23 cellular contexts compared by ENCODE assay signal in the genomic region with DNA sequence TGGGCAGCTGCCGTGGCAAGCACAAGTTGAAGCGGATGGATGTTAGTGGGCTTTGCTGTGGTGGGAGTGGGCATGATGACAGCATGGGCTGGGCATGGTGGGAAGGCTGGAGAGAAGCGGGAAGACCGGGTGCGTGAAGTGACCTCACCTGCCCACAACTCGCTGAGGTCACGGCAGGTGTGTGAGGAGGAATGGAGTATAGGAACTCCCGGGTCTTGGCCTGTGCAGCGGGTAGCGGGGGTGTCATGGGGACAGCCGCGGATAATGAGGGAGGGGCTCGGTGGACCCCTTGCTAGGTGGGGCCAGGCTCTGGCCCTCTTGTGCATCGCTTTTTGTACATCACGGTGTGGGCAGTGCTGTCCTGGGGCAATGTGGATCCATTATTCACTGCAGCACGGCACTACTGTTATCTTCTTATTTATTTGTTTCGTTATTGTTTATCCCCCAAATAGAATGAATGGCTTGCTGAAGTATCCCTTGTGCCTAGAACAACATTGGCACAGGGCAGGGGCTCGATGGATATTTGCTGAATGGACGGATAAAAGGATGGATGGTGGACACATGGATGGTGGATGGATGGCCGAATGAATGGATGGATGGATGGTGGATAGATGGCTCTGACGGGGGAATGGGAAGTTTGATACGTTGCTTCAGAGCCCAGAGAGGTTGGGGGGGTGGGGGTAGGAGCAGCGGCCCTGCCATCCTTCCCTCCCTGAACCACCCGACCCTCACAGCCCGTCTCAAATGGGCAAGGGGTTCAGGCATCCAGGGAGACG. TPM values are rescaled to one million over a fixed set of nuclear protein-coding genes. Genes with fewer than 3 reads are reported as not detected.
DNase-seq lines count a peak whose midpoint lies in the region; ATAC-seq, FAIRE-seq and TF ChIP-seq lines count a peak whose summit lies in the region.
"Had no signal": no experiment of that assay in that cellular context is flagged by ENCODE, and none has a peak within 500 bp of the region (broad histone marks: within the 10 kb centered on the region; RNA-seq: fewer than 3 reads in every experiment).

No MANE protein-coding gene starts in this region.

- H3K4me2 ChIP-seq in HepG2 (ENCODE audit: low read depth, low read length): no peak overlapping the region
- 0 out of 2 replicates have a peak overlapping the region, but pooled peaks have one; percentile 27 for H3K4me2 ChIP-seq in OCI-LY7 (ENCODE audit: low read length)
- no peak overlapping the region for H3K4me2 ChIP-seq in PC-9
- H3K4me2 ChIP-seq: SK-N-SH had no signal

- intact Hi-C loops in HepG2 (cut with micrococcal nuclease; ENCODE audit: unreplicated experiment): no loop called here
- intact Hi-C loops in right lobe of liver (cut with DNase I): no loop called here
- intact Hi-C loops in OCI-LY7 (cut with micrococcal nuclease; ENCODE audit: unreplicated experiment): loop anchor here (2.0 to 5.0 kb wide), 2 partner anchors 81 to 181 kb away; no protein-coding TSS in a partner anchor
- intact Hi-C loops in esophagus muscularis mucosa (cut with DNase I): no loop called here
- intact Hi-C loops in PC-9 (cut with micrococcal nuclease; ENCODE audit: unreplicated experiment): no loop called here

- TF ChIP-seq EP300 in HepG2 (IDR thresholded peaks at IDR 0.05; ENCODE audit: low read depth in 2 of 2, low read length in 2 of 2) (no peak), HepG2 (CRISPR knock-in tag; IDR thresholded peaks at IDR 0.05; ENCODE audit: borderline replicate concordance) (no peak), esophagus muscularis mucosa (IDR thresholded peaks at IDR 0.05) (no peak)

- H3K36me3 ChIP-seq in HepG2 (replicated peaks in 1 of 2; ENCODE audit: control insufficient read depth in 1 of 2, insufficient read depth in 2 of 2, low read length in 2 of 2) (no peaks in the 10 kb centered on the region), right lobe of liver (no peaks in the 10 kb centered on the region), OCI-LY7 (ENCODE audit: insufficient read depth, low read length) (no peaks in the 10 kb centered on the region), esophagus muscularis mucosa (no peaks in the 10 kb centered on the region), PC-9 (ENCODE audit: low read depth) (no peaks in the 10 kb centered on the region)
- H3K36me3 ChIP-seq: MG63 had no signal

- H2AFZ ChIP-seq in HepG2 (ENCODE audit: low read length) (no peak overlapping the region), OCI-LY7 (ENCODE audit: low read length) (no peak overlapping the region), PC-9 (no peak overlapping the region)

- H3F3A ChIP-seq in PC-9 (ENCODE audit: insufficient read depth, low read depth): no peaks in the 10 kb centered on the region

- FAIRE-seq in HepG2 (lab: Jason Lieb, UNC): no peak
- FAIRE-seq: GM12878, GM19239 had no signal

- no peak for TF ChIP-seq POLR2A in HepG2 (IDR thresholded peaks at IDR 0.05; ENCODE audit: insufficient read depth in 1 of 2, low read depth in 2 of 2, low read length in 2 of 2)
- no peak for TF ChIP-seq POLR2A in right lobe of liver (IDR thresholded peaks at IDR 0.05)
- TF ChIP-seq POLR2A in esophagus muscularis mucosa (IDR thresholded peaks at IDR 0.05; ENCODE audit: low read depth): no peak

- H3K4me1 ChIP-seq in HepG2 (ENCODE audit: insufficient read depth, low read length): no peaks in the 10 kb centered on the region
- no peaks in the 10 kb centered on the region for H3K4me1 ChIP-seq in right lobe of liver
- H3K4me1 ChIP-seq in OCI-LY7 (ENCODE audit: insufficient read depth, low read length, poor library complexity, severe bottlenecking): peaks cover 8% of the 10 kb centered on the region
- H3K4me1 ChIP-seq in esophagus muscularis mucosa: peaks cover 0 to 7% (median 3%) of the 10 kb centered on the region in 4 donors
- H3K4me1 ChIP-seq in PC-9 (replicated peaks; ENCODE audit: insufficient read depth): no peaks in the 10 kb centered on the region
- H3K4me1 ChIP-seq: Caco-2 had no signal

- no peaks in the 10 kb centered on the region for H3K79me2 ChIP-seq in HepG2 (ENCODE audit: insufficient read depth, low read length)
- H3K79me2 ChIP-seq in OCI-LY7 (ENCODE audit: insufficient read depth, low read depth, low read length): no peaks in the 10 kb centered on the region
- H3K79me2 ChIP-seq in PC-9 (ENCODE audit: low read depth): no peaks in the 10 kb centered on the region

- WGBS in HepG2 (ENCODE audit: low lambda C conversion rate): 31% methylated on average over 18 of the region's 26 CpGs
- 56% methylated on average over 14 of the region's 26 CpGs for WGBS in right lobe of liver (ENCODE audit: insufficient coverage, low coverage, low lambda C conversion rate, missing lambda C conversion rate)
- 72% methylated on average over 26 of the region's 26 CpGs for WGBS in esophagus muscularis mucosa

- BruUV-seq in HepG2 (replicated peaks; lab: Mats Ljungman, UMichigan) (no TSS peak), OCI-LY7 (replicated peaks; lab: Mats Ljungman, UMichigan) (no TSS peak), PC-9 (replicated peaks; lab: Mats Ljungman, UMichigan) (no TSS peak)

- H3K9me3 ChIP-seq in HepG2 (ENCODE audit: low read length) (no peaks in the 10 kb centered on the region), right lobe of liver (no peaks in the 10 kb centered on the region), OCI-LY7 (ENCODE audit: low read length) (no peaks in the 10 kb centered on the region), esophagus muscularis mucosa (no peaks in the 10 kb centered on the region), PC-9 (ENCODE audit: insufficient read depth, low read depth) (no peaks in the 10 kb centered on the region)
- H3K9me3 ChIP-seq: Caco-2, MG63, SK-N-SH had no signal

- no peak for TF ChIP-seq CTCF in HepG2 (CRISPR knock-in tag; IDR thresholded peaks at IDR 0.05)
- no peak for TF ChIP-seq CTCF in right lobe of liver (IDR thresholded peaks at IDR 0.05)
- no peak for TF ChIP-seq CTCF in OCI-LY7 (conservative IDR thresholded peaks at IDR 0.05; ENCODE audit: low read length)
- TF ChIP-seq CTCF in esophagus muscularis mucosa (IDR thresholded peaks at IDR 0.05): no peak
- TF ChIP-seq CTCF in PC-9 (conservative IDR thresholded peaks at IDR 0.05): no peak

- CTCF ChIA-PET in HepG2 (lab: Yijun Ruan, JAX; ENCODE audit: low intra/inter-chr PET ratio, low total read pairs): no interaction called here
- CTCF ChIA-PET in OCI-LY7 (lab: Charles Lee; ENCODE audit: unreplicated experiment): no interaction called here
- CTCF ChIA-PET in PC-9 (lab: Charles Lee): no interaction called here

- H3K9me2 ChIP-seq in OCI-LY7 (ENCODE audit: insufficient read depth, low read length) (no peaks in the 10 kb centered on the region), PC-9 (ENCODE audit: insufficient read depth) (no peaks in the 10 kb centered on the region)
- H3K9me2 ChIP-seq: SK-N-SH had no signal

- POLR2A ChIA-PET in HepG2 (lab: Yijun Ruan, JAX): no interaction called here
- POLR2A ChIA-PET in OCI-LY7 (lab: Charles Lee): interaction anchor here (0.6 kb wide), 1 partner anchor 12 kb away, joined by 3 read pairs; no protein-coding TSS in a partner anchor
- POLR2A ChIA-PET in PC-9 (lab: Charles Lee; ENCODE audit: unreplicated experiment): no interaction called here

- H3K4me3 ChIP-seq in HepG2 (replicated peaks in 1 of 3; ENCODE audit: insufficient read depth in 1 of 3, low read depth in 2 of 3, low read length in 3 of 3) (no peak overlapping the region), right lobe of liver (no peak overlapping the region), OCI-LY7 (ENCODE audit: low read depth, low read length, poor library complexity, severe bottlenecking) (no peak overlapping the region), esophagus muscularis mucosa (no peak overlapping the region), PC-9 (no peak overlapping the region)
- H3K4me3 ChIP-seq: GM12878, MG63 had no signal

- TF ChIP-seq RAD21 in HepG2 (CRISPR knock-in tag; IDR thresholded peaks at IDR 0.05): no peak

- DNase-seq in HepG2 (ENCODE audit: low spot score) (no peak), right lobe of liver (no peak), OCI-LY7 (ENCODE audit: low spot score) (no peak), esophagus muscularis mucosa (ENCODE audit: extremely low spot score) (peak; percentile 55), PC-9 (no peak), activated T-cell treated with anti-CD3 and anti-CD28 coated beads for 4 hours (no peak)
- no peak for DNase-seq in activated effector memory CD4-positive, alpha-beta T cell treated with Interleukin-2 at 50 U/mL for 16 hours
- DNase-seq: EL, NCI-H1105, NCI-H1694, NCI-H2081 treated with DMSO at 0.1 percent for 48 hours, SHP77 treated with DMSO at 0.1 percent for 48 hours had no signal

- ATAC-seq in HepG2 (no peak; the same call in 2 of the 3 replicates), right lobe of liver (no peak)

- H4K20me1 ChIP-seq in HepG2 (ENCODE audit: insufficient read depth, low read length) (no peaks in the 10 kb centered on the region; the same call in 1 of the 2 replicates), OCI-LY7 (ENCODE audit: insufficient read depth, low read length) (no peaks in the 10 kb centered on the region), PC-9 (ENCODE audit: insufficient read depth) (no peaks in the 10 kb centered on the region)

- H3K9ac ChIP-seq in HepG2 (ENCODE audit: insufficient read depth, low read depth, low read length): no peak overlapping the region
- H3K9ac ChIP-seq: SK-N-SH had no signal

- in situ Hi-C loops in HepG2 (cut with HindIII; ENCODE audit: extremely low pct_ligation_motif_present, low pct_unique_long_range_greater_than_20kb): loop anchor here (10.0 kb wide), 1 partner anchor 83 kb away; no protein-coding TSS in a partner anchor

- H3K27me3 ChIP-seq in HepG2 (ENCODE audit: control insufficient read depth in 1 of 2, insufficient read depth in 2 of 2, low read length in 2 of 2) (peaks cover 5 to 43% of the 10 kb centered on the region in 2 experiments; a peak in 4 of 5 replicates), right lobe of liver (peaks cover 0 to 8% of the 10 kb centered on the region in 2 donors), esophagus muscularis mucosa (peaks cover 0 to 75% (median 30%) of the 10 kb centered on the region in 4 donors), PC-9 (ENCODE audit: insufficient read depth, low read depth) (peaks cover 60% of the 10 kb centered on the region)

- no peak overlapping the region for H3K27ac ChIP-seq in HepG2 (ENCODE audit: extremely low read length, insufficient read depth, low read length)
- no peak overlapping the region for H3K27ac ChIP-seq in right lobe of liver
- no peak overlapping the region for H3K27ac ChIP-seq in OCI-LY7 (ENCODE audit: low read depth, low read length, poor library complexity, severe bottlenecking)
- no peak overlapping the region for H3K27ac ChIP-seq in esophagus muscularis mucosa (replicated peaks in 1 of 4)
- no peak overlapping the region for H3K27ac ChIP-seq in PC-9

RNA-seq across cellular contexts. Expression of a gene that starts 14.6 kb away (rescaled TPM):
- not detected in 2 replicates for total RNA-seq in HepG2 (2016; rRNA removed; fragmentation: Illumina TruSeq; extraction: Trizol)
- total RNA-seq in HepG2 (2016; cell fraction: cytosol; rRNA removed; fragmentation: Illumina TruSeq; extraction: Trizol; ENCODE audit: low read depth): not detected in 2 replicates
- total RNA-seq in HepG2 (2016; cell fraction: insoluble cytoplasmic fraction; rRNA removed; fragmentation: Illumina TruSeq; extraction: Trizol): not detected in 2 replicates
- not detected in 2 replicates for total RNA-seq in HepG2 (2016; cell fraction: membrane; rRNA removed; fragmentation: Illumina TruSeq; extraction: Trizol)
- total RNA-seq in HepG2 (2016; cell fraction: nucleus; rRNA removed; fragmentation: Illumina TruSeq; extraction: Trizol): not detected in 2 replicates
- not detected in 2 replicates for polyA plus RNA-seq in HepG2 (2011; rRNA removed)
- not detected in 2 replicates for polyA plus RNA-seq in HepG2 (2011; cell fraction: cytosol; rRNA removed)
- polyA plus RNA-seq in HepG2 (2011; cell fraction: nucleus; rRNA removed): not detected in 2 replicates
- not detected in 2 replicates for polyA plus RNA-seq in HepG2 (2012)
- polyA plus RNA-seq in HepG2 (2016; cell fraction: cytosol; fragmentation: Illumina TruSeq; extraction: Trizol; ENCODE audit: low read depth): not detected in 2 replicates
- not detected in 2 replicates for polyA plus RNA-seq in HepG2 (2016; cell fraction: insoluble cytoplasmic fraction; fragmentation: Illumina TruSeq; extraction: Trizol; ENCODE audit: low read depth)
- polyA plus RNA-seq in HepG2 (2016; cell fraction: membrane; fragmentation: Illumina TruSeq; extraction: Trizol; ENCODE audit: low read depth): not detected in 2 replicates
- polyA plus RNA-seq in HepG2 (2016; cell fraction: nucleus; fragmentation: Illumina TruSeq; extraction: Trizol; ENCODE audit: insufficient read depth, low read depth): not detected in 2 replicates
- not detected in 2 replicates for polyA minus RNA-seq in HepG2 (2011; rRNA and poly(A)+ RNA removed; ENCODE audit: low replicate concordance)
- polyA minus RNA-seq in HepG2 (2011; cell fraction: cytosol; rRNA and poly(A)+ RNA removed): not detected in 2 replicates
- not detected in 2 replicates for polyA minus RNA-seq in HepG2 (2011; cell fraction: nucleus; rRNA and poly(A)+ RNA removed)
- total RNA-seq in right lobe of liver: not detected
- not detected in 2 replicates for total RNA-seq in OCI-LY7 (2014; rRNA removed; shearing (Covaris generic))
- total RNA-seq in OCI-LY7 (2022): not detected in 2 replicates
- total RNA-seq in esophagus muscularis mucosa: not detected
- not detected in 2 replicates for total RNA-seq in PC-9 (2021)
- total RNA-seq: A172; Caco-2; CD4-positive, alpha-beta T cell; GM12878; H4; HT-29; NCI-H460 had no signal
- polyA plus RNA-seq: BJ, GM12878, SK-N-SH had no signal
